In genomic region chr14:91229743-91230200, GRCh38 we compare ENCODE assay signal across 9 cellular contexts. TPM values are rescaled to one million over a fixed set of nuclear protein-coding genes. Genes with fewer than 3 reads are reported as not detected.
DNase-seq lines count a peak whose midpoint lies in the region; ATAC-seq and TF ChIP-seq lines count a peak whose summit lies in the region.
"Had no signal": no experiment of that assay in that cellular context is flagged by ENCODE, and none has a peak within 500 bp of the region (broad histone marks: within the 10 kb centered on the region; RNA-seq: fewer than 3 reads in every experiment).

No MANE protein-coding gene starts in this region.

- no peak overlapping the region for H3K4me2 ChIP-seq in Karpas-422 (ENCODE audit: low read depth, low read length, poor library complexity, severe bottlenecking)

- CTCF ChIA-PET in activated CD4-positive, alpha-beta T cell treated with anti-CD3 and anti-CD28 coated beads for 36 hours (lab: Charles Lee): interaction anchor here (0.5 to 3.3 kb wide), 3 partner anchors 14 to 1978 kb away, joined by 3 to 26 read pairs (median 3); partner anchors contain the start of gene GPR68

- H3K4me1 ChIP-seq in RWPE2 (ENCODE audit: insufficient read depth, poor library complexity, severe bottlenecking) (peaks cover 9% of the 10 kb centered on the region), Karpas-422 (ENCODE audit: low read length) (no peaks in the 10 kb centered on the region)

- H3K9ac ChIP-seq in Karpas-422 (ENCODE audit: low read length): no peak overlapping the region

- DNase-seq in activated CD4-positive, alpha-beta T cell treated with anti-CD3 and anti-CD28 coated beads for 36 hours: peak; percentile 81
- DNase-seq in activated CD4-positive, alpha-beta T cell treated with anti-CD3 and anti-CD28 coated beads, Interleukin-2, amount 50 U/mL, for 1 hour: no peak
- DNase-seq in RWPE2 (ENCODE audit: low spot score) (no peak), astrocyte of the hippocampus (ENCODE audit: low read depth, low spot score) (peak; percentile 74), DMS 273 (lab: John Stamatoyannopoulos, UW; ENCODE audit: unreplicated experiment) (no peak), Karpas-422 (no peak)
- DNase-seq in stimulated activated naive CD8-positive, alpha-beta T cell treated with anti-CD3 and anti-CD28 coated beads, Interleukin-15, Interleukin-2, amounts not matched to agents 100 U/mL and 50 U/mL, for 24 hours: peak; percentile 75

- H3K79me2 ChIP-seq in Karpas-422 (ENCODE audit: low read length): no peaks in the 10 kb centered on the region

- intact Hi-C loops in activated CD4-positive, alpha-beta T cell treated with anti-CD3 and anti-CD28 coated beads for 36 hours (cut with DNase I, micrococcal nuclease): loop anchor here (1.0 to 5.0 kb wide), 6 partner anchors 32 to 257 kb away; no protein-coding TSS in a partner anchor

- no peak overlapping the region for H2AFZ ChIP-seq in Karpas-422 (ENCODE audit: low read length)

- no peaks in the 10 kb centered on the region for H4K20me1 ChIP-seq in Karpas-422 (ENCODE audit: insufficient read depth, low read depth, low read length)

- peak; percentile 13 for ATAC-seq in activated CD4-positive, alpha-beta T cell treated with anti-CD3 and anti-CD28 coated beads for 36 hours
- ATAC-seq in HG02981 (IDR thresholded peaks at IDR 0.05; ENCODE audit: unreplicated experiment) (peak; percentile 72), RWPE2 (ENCODE audit: low read depth) (peak; percentile 27; the same call in 1 of the 3 replicates)
- peak; percentile 38 for ATAC-seq in stimulated activated naive CD8-positive, alpha-beta T cell treated with anti-CD3 and anti-CD28 coated beads, Interleukin-15, Interleukin-2, amounts not matched to agents 100 U/mL and 50 U/mL, for 24 hours

- no peaks in the 10 kb centered on the region for H3K27me3 Mint-ChIP-seq in activated CD4-positive, alpha-beta T cell treated with anti-CD3 and anti-CD28 coated beads for 36 hours
- H3K27me3 Mint-ChIP-seq: brain had no signal

- H3K4me3 ChIP-seq in RWPE2 (ENCODE audit: severe bottlenecking) (no peak overlapping the region), Karpas-422 (ENCODE audit: low read length) (no peak overlapping the region)

- POLR2A ChIA-PET in activated CD4-positive, alpha-beta T cell treated with anti-CD3 and anti-CD28 coated beads for 36 hours (lab: Charles Lee): interaction anchor here (4.6 kb wide), 1 partner anchor 15 kb away, joined by 66 read pairs; the partner anchor contains the start of gene GPR68

- no peaks in the 10 kb centered on the region for H3K27me3 ChIP-seq in RWPE2 (ENCODE audit: insufficient read depth, poor library complexity, severe bottlenecking)
- H3K27me3 ChIP-seq in Karpas-422 (ENCODE audit: low read length): no peaks in the 10 kb centered on the region

- no peaks in the 10 kb centered on the region for H3K9me2 ChIP-seq in Karpas-422 (replicated peaks; ENCODE audit: insufficient read depth, low read length)

- peaks cover 91% of the 10 kb centered on the region for H3K4me1 Mint-ChIP-seq in activated CD4-positive, alpha-beta T cell treated with anti-CD3 and anti-CD28 coated beads for 36 hours
- H3K4me1 Mint-ChIP-seq: brain had no signal

- H3K9me3 Mint-ChIP-seq in activated CD4-positive, alpha-beta T cell treated with anti-CD3 and anti-CD28 coated beads for 36 hours (ENCODE audit: low read depth): peaks cover 4% of the 10 kb centered on the region

- H3K4me3 Mint-ChIP-seq in activated CD4-positive, alpha-beta T cell treated with anti-CD3 and anti-CD28 coated beads for 36 hours: peak overlapping the region; percentile 67
- H3K4me3 Mint-ChIP-seq: brain had no signal

- no peak for TF ChIP-seq CTCF in RWPE2 (IDR thresholded peaks at IDR 0.05; ENCODE audit: poor library complexity, severe bottlenecking)

- H3K27ac Mint-ChIP-seq in activated CD4-positive, alpha-beta T cell treated with anti-CD3 and anti-CD28 coated beads for 36 hours: peak overlapping the region; percentile 100
- H3K27ac Mint-ChIP-seq: brain had no signal

- peaks cover 45% of the 10 kb centered on the region for H3K36me3 Mint-ChIP-seq in activated CD4-positive, alpha-beta T cell treated with anti-CD3 and anti-CD28 coated beads for 36 hours (ENCODE audit: low read depth)

- H3K36me3 ChIP-seq in RWPE2 (ENCODE audit: low read depth): no peaks in the 10 kb centered on the region
- 0 out of 2 replicates have a peak, but pooled peaks cover 3% of the 10 kb centered on the region for H3K36me3 ChIP-seq in Karpas-422 (ENCODE audit: insufficient read depth, low read length)

- H3K27ac ChIP-seq in RWPE2 (ENCODE audit: poor library complexity, severe bottlenecking) (peak overlapping the region; percentile 22), Karpas-422 (ENCODE audit: low read length) (no peak overlapping the region)

- no peaks in the 10 kb centered on the region for H3K9me3 ChIP-seq in RWPE2 (ENCODE audit: severe bottlenecking)
- H3K9me3 ChIP-seq in Karpas-422 (ENCODE audit: low read length): no peaks in the 10 kb centered on the region

RNA-seq across cellular contexts. Expression of gene GPR68, which starts 14.7 kb away (rescaled TPM):
- total RNA-seq in activated CD4-positive, alpha-beta T cell treated with anti-CD3 and anti-CD28 coated beads for 36 hours: 10 to 100 TPM in 1 of 2 experiments, 1 to 10 TPM in 1; 9.4 to 11.2 TPM
- 0.36 TPM in 1 of 2 replicates, not detected in the other for total RNA-seq in Karpas-422 (2014; rRNA removed; shearing (Covaris generic); ENCODE audit: low replicate concordance)

Comparison
In these comparisons a context has a peak if more than half of its experiments do, and no peak if none do; other contexts are left out.
1. DNase-seq: peak in activated CD4-positive, alpha-beta T cell treated with anti-CD3 and anti-CD28 coated beads for 36 hours (single experiment), astrocyte of the hippocampus (single experiment) and stimulated activated naive CD8-positive, alpha-beta T cell treated with anti-CD3 and anti-CD28 coated beads, Interleukin-15, Interleukin-2, amounts not matched to agents 100 U/mL and 50 U/mL, for 24 hours (single experiment); none in activated CD4-positive, alpha-beta T cell treated with anti-CD3 and anti-CD28 coated beads, Interleukin-2, amount 50 U/mL, for 1 hour (single experiment), RWPE2 (single experiment), DMS 273 (single experiment) and Karpas-422 (single experiment).
2. ATAC-seq: peak in every context shown above with its lines; median percentile 72 in HG02981; 38 in stimulated activated naive CD8-positive, alpha-beta T cell treated with anti-CD3 and anti-CD28 coated beads, Interleukin-15, Interleukin-2, amounts not matched to agents 100 U/mL and 50 U/mL, for 24 hours; 27 in RWPE2; 13 in activated CD4-positive, alpha-beta T cell treated with anti-CD3 and anti-CD28 coated beads for 36 hours.